In the genomic region with DNA sequence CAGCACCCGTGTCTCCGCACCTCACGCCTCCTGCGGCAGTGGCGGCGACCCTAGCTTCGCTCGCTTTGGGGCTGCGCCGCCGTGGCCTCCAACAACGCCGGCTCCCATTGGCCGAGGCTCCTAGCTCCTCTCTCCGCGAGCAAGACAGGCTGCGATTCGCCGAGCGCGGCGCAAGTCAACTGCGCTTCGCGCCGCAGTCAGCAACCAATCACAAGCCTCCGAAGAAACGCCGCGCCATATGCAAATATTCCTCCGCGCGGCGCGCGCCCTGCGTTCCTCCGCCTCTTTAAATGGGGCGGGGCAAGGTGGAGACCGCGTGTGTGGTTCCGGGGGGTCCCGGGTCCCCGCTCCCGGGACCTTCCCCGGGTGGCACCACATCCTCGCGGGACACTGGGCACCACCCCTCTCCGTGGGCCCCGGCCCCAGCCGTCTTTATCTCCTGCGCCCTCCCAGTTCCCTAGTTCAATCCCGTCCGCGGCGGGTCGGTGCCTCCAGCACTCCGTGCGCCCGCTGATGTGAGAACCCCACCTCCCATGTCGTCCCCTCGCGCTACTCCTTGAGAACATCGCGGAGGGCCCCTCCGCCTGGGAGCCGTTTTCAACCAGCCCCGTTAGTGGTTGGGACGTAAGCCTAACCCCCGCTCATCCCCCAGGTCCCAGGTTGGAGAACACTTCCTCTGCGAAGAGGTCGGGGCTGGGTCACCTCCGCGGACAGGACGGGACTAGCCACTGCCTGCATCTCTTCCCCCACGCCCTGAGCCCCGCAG, we compare ENCODE assay signal across 8 cellular contexts. TPM values are rescaled to one million over a fixed set of nuclear protein-coding genes. Genes with fewer than 3 reads are reported as not detected.
DNase-seq lines count a peak whose midpoint lies in the region; ATAC-seq and TF ChIP-seq lines count a peak whose summit lies in the region.

A gene with protein sequence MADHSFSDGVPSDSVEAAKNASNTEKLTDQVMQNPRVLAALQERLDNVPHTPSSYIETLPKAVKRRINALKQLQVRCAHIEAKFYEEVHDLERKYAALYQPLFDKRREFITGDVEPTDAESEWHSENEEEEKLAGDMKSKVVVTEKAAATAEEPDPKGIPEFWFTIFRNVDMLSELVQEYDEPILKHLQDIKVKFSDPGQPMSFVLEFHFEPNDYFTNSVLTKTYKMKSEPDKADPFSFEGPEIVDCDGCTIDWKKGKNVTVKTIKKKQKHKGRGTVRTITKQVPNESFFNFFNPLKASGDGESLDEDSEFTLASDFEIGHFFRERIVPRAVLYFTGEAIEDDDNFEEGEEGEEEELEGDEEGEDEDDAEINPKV (minus strand): TSS at position 96 of the 766 bp plus-strand sequence. CDS start 13,109 bp downstream, outside the sequence.

- peak; percentile 87 for ATAC-seq in HG02610 (IDR thresholded peaks at IDR 0.05; ENCODE audit: unreplicated experiment)
- peak; percentile 85 to 86 for ATAC-seq in activated naive CD4-positive, alpha-beta T cell treated with anti-CD3 and anti-CD28 coated beads, Interleukin-2, amount 50 U/mL, for 72 hours
- peak; percentile 93 for ATAC-seq in thoracic aorta (ENCODE audit: insufficient number of reproducible peaks, low FRiP score, low read depth)

- H3K27ac Mint-ChIP-seq in activated naive CD4-positive, alpha-beta T cell treated with anti-CD3 and anti-CD28 coated beads, Interleukin-2, amount 50 U/mL, for 72 hours, result peak within 1 kb of the TSS; percentile 98 to 100

- TF ChIP-seq CTCF in osteoblast (IDR thresholded peaks at IDR 0.05; ENCODE audit: extremely low read depth, low read depth, low read length), result no peak
- TF ChIP-seq CTCF in thoracic aorta (IDR thresholded peaks at IDR 0.05), result no peak

- H3K79me2 ChIP-seq in osteoblast (ENCODE audit: insufficient read depth, low read length), result peaks cover 44% of the 10 kb centered on the region

- H4K20me1 ChIP-seq in osteoblast (ENCODE audit: insufficient read depth, low read length), result peaks cover 18% of the 10 kb centered on the region

- H3K4me2 ChIP-seq in osteoblast (ENCODE audit: insufficient read depth, low read length), result peak within 1 kb of the TSS; percentile 97

- H3K36me3 ChIP-seq in osteoblast (ENCODE audit: insufficient read depth, low read length), result no peaks in the 10 kb centered on the region
- H3K36me3 ChIP-seq in thoracic aorta, result no peaks in the 10 kb centered on the region

- peak; percentile 98 for DNase-seq in NCI-H1092 treated with DMSO at 0.1 percent for 48 hours (lab: John Stamatoyannopoulos, UW)
- peak; percentile 88 for DNase-seq in SKM-1 (lab: John Stamatoyannopoulos, UW; ENCODE audit: unreplicated experiment)
- peak; percentile 93 to 98 for DNase-seq in activated naive CD4-positive, alpha-beta T cell treated with anti-CD3 and anti-CD28 coated beads, Interleukin-2, amount 50 U/mL, for 72 hours (ENCODE audit: low spot score in 2 of 2)
- DNase-seq in glomerular visceral epithelial cell (ENCODE audit: extremely low spot score), result peak; percentile 97
- DNase-seq in osteoblast (ENCODE audit: insufficient read length, low spot score, missing footprints), result peak; percentile 100
- peak; percentile 88 for DNase-seq in thoracic aorta (ENCODE audit: low spot score)

- H3K4me3 ChIP-seq in GM08714 (ENCODE audit: low read length), result peak within 1 kb of the TSS; percentile 81
- peak within 1 kb of the TSS; percentile 98 for H3K4me3 ChIP-seq in osteoblast (ENCODE audit: insufficient read depth, low read length)
- H3K4me3 ChIP-seq in thoracic aorta, result peak within 1 kb of the TSS; percentile 97

- peak within 1 kb of the TSS; percentile 89 for H2AFZ ChIP-seq in osteoblast (ENCODE audit: low read length)

- no peaks in the 10 kb centered on the region for H3K9me3 ChIP-seq in osteoblast (ENCODE audit: low read depth, low read length)
- no peaks in the 10 kb centered on the region for H3K9me3 ChIP-seq in thoracic aorta

- peaks cover 33% of the 10 kb centered on the region for H3K4me1 ChIP-seq in osteoblast (ENCODE audit: insufficient read depth, low read length)
- peaks cover 27 to 42% of the 10 kb centered on the region in 2 donors for H3K4me1 ChIP-seq in thoracic aorta (ENCODE audit: control insufficient read depth in 1 of 2, low read depth in 2 of 2)

- no peaks in the 10 kb centered on the region for H3K9me3 Mint-ChIP-seq in activated naive CD4-positive, alpha-beta T cell treated with anti-CD3 and anti-CD28 coated beads, Interleukin-2, amount 50 U/mL, for 72 hours

- peak within 1 kb of the TSS; percentile 59 for H3K27ac ChIP-seq in osteoblast (ENCODE audit: low read depth, low read length)
- peak within 1 kb of the TSS; percentile 86 to 93 for H3K27ac ChIP-seq in thoracic aorta

- peaks cover 34 to 40% of the 10 kb centered on the region in 2 donors for H3K36me3 Mint-ChIP-seq in activated naive CD4-positive, alpha-beta T cell treated with anti-CD3 and anti-CD28 coated beads, Interleukin-2, amount 50 U/mL, for 72 hours

- H3K27me3 ChIP-seq in osteoblast (ENCODE audit: insufficient read depth, low read length) (no peaks in the 10 kb centered on the region), thoracic aorta (replicated peaks; ENCODE audit: insufficient read depth) (no peaks in the 10 kb centered on the region)

RNA-seq across cellular contexts. Expression of the gene that starts here (rescaled TPM):
- total RNA-seq in activated naive CD4-positive, alpha-beta T cell treated with anti-CD3 and anti-CD28 coated beads, Interleukin-2, amount 50 U/mL, for 72 hours, result 100 to 1,000 TPM; 287 to 318 TPM
- 72.0 and 87.8 TPM in 2 replicates for total RNA-seq in osteoblast
- 10 to 100 TPM; 62.8 to 83.7 TPM for total RNA-seq in thoracic aorta

Comparison
In these comparisons a context has a peak if more than half of its experiments do, and no peak if none do; other contexts are left out.
1. Peak in every context shown above with its lines: DNase-seq, ATAC-seq, H3K4me3 ChIP-seq and H3K27ac ChIP-seq.